19 cellular contexts compared by ENCODE assay signal in genomic region chr10:4748726-4749443, GRCh38.
DNase-seq lines count a peak whose midpoint lies in the region; ATAC-seq, FAIRE-seq and TF ChIP-seq lines count a peak whose summit lies in the region.
"Had no signal": no experiment of that assay in that cellular context is flagged by ENCODE, and none has a peak within 500 bp of the region (broad histone marks: within the 10 kb centered on the region; RNA-seq: fewer than 3 reads in every experiment).

No MANE protein-coding gene starts in this region.

- H3K4me1 Mint-ChIP-seq in MCF 10A (ENCODE audit: insufficient read depth, unreplicated experiment): peaks cover 11% of the 10 kb centered on the region
- H3K4me1 Mint-ChIP-seq in astrocyte (ENCODE audit: low read depth, unreplicated experiment): peaks cover 1% of the 10 kb centered on the region

- H4K91ac ChIP-seq in neuronal stem cell (ENCODE audit: low read depth, low read length, poor library complexity): no peak overlapping the region

- H2BK5ac ChIP-seq in neuronal stem cell (ENCODE audit: low read length): no peak overlapping the region

- no peak overlapping the region for H2BK12ac ChIP-seq in neuronal stem cell (ENCODE audit: low read length)

- no peaks in the 10 kb centered on the region for H4K20me1 ChIP-seq in astrocyte (ENCODE audit: insufficient read depth, low read length)
- H4K20me1 ChIP-seq: BLaER1 had no signal

- H2BK15ac ChIP-seq in neuronal stem cell (ENCODE audit: low read length): no peak overlapping the region

- POLR2A ChIA-PET in MCF 10A (lab: Yijun Ruan, JAX): interaction anchor here (0.6 to 1.8 kb wide), 4 partner anchors 11 to 85 kb away, joined by 3 to 8 read pairs (median 3); no protein-coding TSS in a partner anchor

- CTCF ChIA-PET in MCF 10A (lab: Yijun Ruan, JAX): interaction anchor here (1.8 kb wide), 1 partner anchor 1551 kb away, joined by 5 read pairs; no protein-coding TSS in a partner anchor

- H3K36me3 ChIP-seq in breast epithelium (no peaks in the 10 kb centered on the region), astrocyte (ENCODE audit: insufficient read depth, low read length) (no peaks in the 10 kb centered on the region), neuronal stem cell (replicated peaks in 1 of 2; ENCODE audit: control insufficient read depth in 2 of 2, insufficient read depth in 2 of 2, low read length in 2 of 2) (no peaks in the 10 kb centered on the region), spleen (no peaks in the 10 kb centered on the region)
- H3K36me3 ChIP-seq: BLaER1, HAP-1 had no signal

- H3K79me2 ChIP-seq in astrocyte (ENCODE audit: insufficient read depth, low read length): no peaks in the 10 kb centered on the region

- H3K4me1 ChIP-seq in breast epithelium (no peaks in the 10 kb centered on the region), astrocyte (ENCODE audit: insufficient read depth, low read length) (no peaks in the 10 kb centered on the region), neuronal stem cell (ENCODE audit: control insufficient read depth in 2 of 2, insufficient read depth in 1 of 2, low read depth in 1 of 2, low read length in 2 of 2) (no peaks in the 10 kb centered on the region), spleen (no peaks in the 10 kb centered on the region)
- H3K4me1 ChIP-seq: BLaER1, HAP-1 had no signal

- no peak overlapping the region for H3K4me3 Mint-ChIP-seq in MCF 10A (ENCODE audit: unreplicated experiment)
- H3K4me3 Mint-ChIP-seq in astrocyte (ENCODE audit: unreplicated experiment): no peak overlapping the region
- H3K4me3 Mint-ChIP-seq: HFFc6 had no signal

- H3K9me3 Mint-ChIP-seq in MCF 10A (ENCODE audit: unreplicated experiment): no peaks in the 10 kb centered on the region
- peaks cover 3% of the 10 kb centered on the region for H3K9me3 Mint-ChIP-seq in astrocyte (ENCODE audit: unreplicated experiment)
- H3K9me3 Mint-ChIP-seq: HFFc6 had no signal

- no peak overlapping the region for H3K14ac ChIP-seq in neuronal stem cell (ENCODE audit: low read length)

- H3K27me3 ChIP-seq in breast epithelium: no peaks in the 10 kb centered on the region
- no peaks in the 10 kb centered on the region for H3K27me3 ChIP-seq in astrocyte (ENCODE audit: insufficient read depth, low read length)
- no peaks in the 10 kb centered on the region for H3K27me3 ChIP-seq in neuronal stem cell (ENCODE audit: control insufficient read depth in 3 of 3, insufficient read depth in 3 of 3, low read depth in 1 of 3, low read length in 3 of 3)
- peaks cover 0 to 33% (median 0%) of the 10 kb centered on the region in 7 donors for H3K27me3 ChIP-seq in spleen (replicated peaks in 1 of 7)
- H3K27me3 ChIP-seq: BLaER1 had no signal

- TF ChIP-seq POLR2A in breast epithelium (IDR thresholded peaks at IDR 0.05) (no peak), spleen (IDR thresholded peaks at IDR 0.05) (no peak)

- no peak overlapping the region for H2BK120ac ChIP-seq in neuronal stem cell (ENCODE audit: low read depth, low read length)

- H3K4me3 ChIP-seq in breast epithelium: no peak overlapping the region
- no peak overlapping the region for H3K4me3 ChIP-seq in astrocyte (ENCODE audit: insufficient read depth, low read depth, low read length)
- no peak overlapping the region for H3K4me3 ChIP-seq in neuronal stem cell (ENCODE audit: low read length in 2 of 2)
- H3K4me3 ChIP-seq in spleen: no peak overlapping the region
- H3K4me3 ChIP-seq: BLaER1, GM12878, HAP-1 had no signal

- H3K27ac ChIP-seq in breast epithelium: no peak overlapping the region
- H3K27ac ChIP-seq in astrocyte (ENCODE audit: low read depth, low read length): no peak overlapping the region
- H3K27ac ChIP-seq in neuronal stem cell (replicated peaks; ENCODE audit: low read length): no peak overlapping the region
- no peak overlapping the region for H3K27ac ChIP-seq in spleen
- H3K27ac ChIP-seq: 22Rv1, BLaER1, HL-60 had no signal

- H2AFZ ChIP-seq in astrocyte (ENCODE audit: low read depth, low read length) (no peak overlapping the region), neuronal stem cell (ENCODE audit: low read length) (peak overlapping the region; percentile 72)

- no TSS peak for BruUV-seq in MCF 10A (replicated peaks; lab: Mats Ljungman, UMichigan)

- TF ChIP-seq CTCF in MCF 10A (IDR thresholded peaks at IDR 0.05; ENCODE audit: unreplicated experiment): no peak
- no peak for TF ChIP-seq CTCF in breast epithelium (IDR thresholded peaks at IDR 0.05)
- no peak for TF ChIP-seq CTCF in astrocyte (IDR thresholded peaks at IDR 0.05; ENCODE audit: insufficient read depth, low read depth, low read length)
- no peak for TF ChIP-seq CTCF in spleen (IDR thresholded peaks at IDR 0.05 in 8 of 11, conservative IDR thresholded peaks at IDR 0.05 in 3 of 11)

- FAIRE-seq in astrocyte (lab: Jason Lieb, UNC): no peak
- FAIRE-seq: GM12878, GM18507, GM19239 had no signal

- no peak overlapping the region for H3K23ac ChIP-seq in neuronal stem cell (ENCODE audit: low read depth, low read length, poor library complexity)

- H3K9me3 ChIP-seq in breast epithelium (no peaks in the 10 kb centered on the region), astrocyte (ENCODE audit: insufficient read depth, low read depth, low read length) (no peaks in the 10 kb centered on the region), neuronal stem cell (replicated peaks in 1 of 2; ENCODE audit: control insufficient read depth in 2 of 2, insufficient read depth in 1 of 2, low read depth in 1 of 2, low read length in 2 of 2) (no peaks in the 10 kb centered on the region), spleen (no peaks in the 10 kb centered on the region)
- H3K9me3 ChIP-seq: BLaER1, HAP-1 had no signal

- no peaks in the 10 kb centered on the region for H3K27me3 Mint-ChIP-seq in MCF 10A (ENCODE audit: insufficient read depth, unreplicated experiment)
- H3K27me3 Mint-ChIP-seq in astrocyte (ENCODE audit: low read depth, unreplicated experiment): no peaks in the 10 kb centered on the region

- no peak overlapping the region for H3K18ac ChIP-seq in neuronal stem cell (ENCODE audit: low read length)

- H3K4me2 ChIP-seq in astrocyte (ENCODE audit: low read length): peak overlapping the region; percentile 3
- no peak overlapping the region for H3K4me2 ChIP-seq in neuronal stem cell (ENCODE audit: insufficient read depth, low read length, poor library complexity, severe bottlenecking)
- H3K4me2 ChIP-seq: BLaER1 had no signal

- H3K9ac ChIP-seq in astrocyte (ENCODE audit: low read length): no peak overlapping the region
- H3K9ac ChIP-seq in neuronal stem cell (ENCODE audit: low read depth, low read length, poor library complexity): no peak overlapping the region
- H3K9ac ChIP-seq: BLaER1 had no signal

- H3K27ac Mint-ChIP-seq in MCF 10A (ENCODE audit: low read depth, unreplicated experiment): peak overlapping the region; percentile 82
- peak overlapping the region; percentile 54 for H3K27ac Mint-ChIP-seq in astrocyte (ENCODE audit: unreplicated experiment)
- H3K27ac Mint-ChIP-seq: HFFc6 had no signal

- no peak overlapping the region for H3K4ac ChIP-seq in neuronal stem cell (ENCODE audit: low read length)

- H3K79me1 ChIP-seq in neuronal stem cell (ENCODE audit: low read depth, low read length): no peaks in the 10 kb centered on the region

- intact Hi-C loops in MCF 10A (cut with micrococcal nuclease) (no loop called here), breast epithelium (cut with DNase I; ENCODE audit: low total_unique reads) (no loop called here), spleen (cut with DNase I; ENCODE audit: low total_unique reads) (no loop called here)

- no peak for DNase-seq in MCF 10A (ENCODE audit: unreplicated experiment)
- DNase-seq in breast epithelium (ENCODE audit: low spot score in 2 of 2): no peak
- DNase-seq in astrocyte (ENCODE audit: low read depth): no peak
- no peak for DNase-seq in neuronal stem cell (ENCODE audit: low spot score)
- DNase-seq in AG20443 (ENCODE audit: low spot score): no peak
- DNase-seq in spleen: no peak
- DNase-seq: AML-193, DMS 273 treated with DMSO at 0.1 percent for 48 hours, GOT3, HFFc6 had no signal

- peak; percentile 44 for ATAC-seq in esophagus mucosa
- no peak for ATAC-seq in GM18907 (IDR thresholded peaks at IDR 0.05; ENCODE audit: unreplicated experiment)
- ATAC-seq: GM12878 had no signal

- H4K8ac ChIP-seq in neuronal stem cell (ENCODE audit: low read depth, low read length): no peak overlapping the region

- H3K36me3 Mint-ChIP-seq in MCF 10A (ENCODE audit: insufficient read depth, unreplicated experiment): no peaks in the 10 kb centered on the region
- H3K36me3 Mint-ChIP-seq in astrocyte (ENCODE audit: low read depth, unreplicated experiment): peaks cover 2% of the 10 kb centered on the region

- no CpG with 5 or more reads among the region's 5 CpGs for WGBS in neuronal stem cell (ENCODE audit: extremely low coverage in 2 of 2, insufficient read length in 2 of 2, insufficient replicate concordance in 1 of 2), 2 donors
- WGBS in spleen, 5 donors: 63 to 77% (median 67%) methylated on average over 5 of the region's 5 CpGs

- H2AK5ac ChIP-seq in neuronal stem cell (ENCODE audit: low read depth, low read length): no peak overlapping the region
